In the genomic region with DNA sequence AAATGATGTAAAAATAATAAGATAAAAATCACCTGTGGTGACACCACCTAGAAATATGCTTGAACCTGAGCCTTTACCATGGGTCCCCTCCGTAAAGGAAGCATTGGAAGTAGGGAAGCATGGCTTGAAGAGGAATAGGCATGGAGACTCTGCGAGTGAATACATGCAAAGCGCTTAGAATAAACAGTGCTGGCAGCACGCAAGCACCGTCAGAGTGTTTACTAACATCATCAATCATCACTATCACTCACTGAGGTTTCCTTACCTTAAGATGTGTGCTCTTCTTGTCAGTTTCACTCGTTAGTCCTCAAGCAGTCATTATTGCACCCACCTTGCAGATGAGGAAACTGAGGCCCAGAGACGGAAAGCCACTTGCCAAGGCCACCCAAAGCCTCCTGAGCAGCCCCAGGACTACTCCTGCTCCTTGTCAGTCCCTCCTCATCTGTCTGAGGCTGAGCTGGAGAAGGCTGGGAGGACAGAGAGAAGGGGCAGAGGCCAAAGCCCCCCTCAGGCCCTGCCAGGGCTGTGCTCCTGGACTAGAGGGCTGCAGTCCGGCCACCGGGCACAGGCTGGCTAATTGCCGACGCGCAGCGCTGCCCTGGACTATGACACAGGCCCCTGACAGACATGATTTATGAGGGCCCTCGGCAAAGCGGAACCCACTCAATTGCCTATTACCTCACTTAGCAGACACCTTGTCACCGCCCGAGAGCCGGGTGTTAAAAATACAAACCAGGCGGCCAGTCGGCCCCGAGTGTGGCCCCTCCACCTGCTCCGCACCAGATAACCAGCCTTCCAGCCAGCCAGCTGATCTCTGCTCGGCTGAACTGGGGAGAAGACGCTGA, we compare ENCODE assay signal across 18 cellular contexts.
DNase-seq lines count a peak whose midpoint lies in the region; ATAC-seq, FAIRE-seq and TF ChIP-seq lines count a peak whose summit lies in the region.
"Had no signal": no experiment of that assay in that cellular context is flagged by ENCODE, and none has a peak within 500 bp of the region (broad histone marks: within the 10 kb centered on the region; RNA-seq: fewer than 3 reads in every experiment).

No MANE protein-coding gene starts in this region.

- intact Hi-C loops in K562 (cut with micrococcal nuclease) (no loop called here), upper lobe of right lung (cut with DNase I) (no loop called here)

- in situ Hi-C loops in K562 (cut with MboI): no loop called here

- no peak for FAIRE-seq in K562 (lab: Jason Lieb, UNC)
- FAIRE-seq: H54 had no signal

- WGBS in K562 (ENCODE audit: insufficient coverage, low coverage, missing lambda C conversion rate): 4% methylated on average over 16 of the region's 24 CpGs

- peaks cover 3 to 15% of the 10 kb centered on the region in 2 experiments; a peak in 4 of 5 replicates for H3K27me3 ChIP-seq in K562 (ENCODE audit: control insufficient read depth in 2 of 2, insufficient read depth in 2 of 2, low read length in 2 of 2)
- H3K27me3 ChIP-seq in upper lobe of right lung: peaks cover 6% of the 10 kb centered on the region
- H3K27me3 ChIP-seq: adrenal gland, esophagus muscularis mucosa had no signal

- no peak for TF ChIP-seq CTCF in K562 (IDR thresholded peaks at IDR 0.05 in 2 of 3, conservative IDR thresholded peaks at IDR 0.05 in 1 of 3; ENCODE audit: insufficient read depth in 2 of 3, low read depth in 1 of 3, low read length in 3 of 3)
- TF ChIP-seq CTCF in upper lobe of right lung (IDR thresholded peaks at IDR 0.05): no peak

- H3K79me2 ChIP-seq in K562 (ENCODE audit: control insufficient read depth, insufficient read depth, low read length): no peaks in the 10 kb centered on the region

- no peak overlapping the region for H3K9ac ChIP-seq in K562 (ENCODE audit: insufficient read depth in 1 of 2, low read depth in 2 of 2, low read length in 2 of 2)

- peak; percentile 69 for ATAC-seq in K562
- ATAC-seq in GM18870 (IDR thresholded peaks at IDR 0.05; ENCODE audit: unreplicated experiment): no peak
- ATAC-seq in GM18519 (IDR thresholded peaks at IDR 0.05; ENCODE audit: low FRiP score, unreplicated experiment): no peak
- ATAC-seq in upper lobe of right lung: no peak
- ATAC-seq: activated T-cell treated with anti-CD3 and anti-CD28 coated beads, Interleukin-2, amount 50 U/mL, for 72 hours; stimulated activated memory B cell treated with anti-CD40 and anti-IgM and Interleukin-4, amounts not matched to agents 10 μg/mL and 1 μg/mL and 100 μg/mL, for 72 hours had no signal

- H3K27ac ChIP-seq in K562 (ENCODE audit: extremely low read depth, low read depth, low read length): no peak overlapping the region
- H3K27ac ChIP-seq in upper lobe of right lung: no peak overlapping the region
- H3K27ac ChIP-seq: adrenal gland, esophagus muscularis mucosa, RWPE1 had no signal

- POLR2A ChIA-PET in K562 (lab: Yijun Ruan, JAX): interaction anchor here (0.6 kb wide), 1 partner anchor 120 kb away, joined by 3 read pairs; no protein-coding TSS in a partner anchor

- H3K9me1 ChIP-seq in K562 (ENCODE audit: control insufficient read depth, insufficient read depth, low read length): no peaks in the 10 kb centered on the region

- no peak for TF ChIP-seq EP300 in K562 (IDR thresholded peaks at IDR 0.05; ENCODE audit: low read length)

- DNase-seq in A172 (ENCODE audit: low spot score): peak; percentile 6
- DNase-seq in NCI-H146 (lab: John Stamatoyannopoulos, UW): peak; percentile 48
- DNase-seq in K562 (ENCODE audit: extremely low read depth in 1 of 4, low spot score in 3 of 4): peak in 3 of 4 experiments; percentile 14 to 52 (median 40)
- DNase-seq in kidney glomerular epithelial cell (lab: John Stamatoyannopoulos, UW): peak; percentile 1
- DNase-seq in upper lobe of right lung: no peak
- DNase-seq in midbrain (lab: John Stamatoyannopoulos, UW): no peak
- DNase-seq: activated CD4-positive, alpha-beta T cell treated with anti-CD3 and anti-CD28 coated beads, Interleukin-2, amount 50 U/mL, for 4 hours; activated T-cell treated with anti-CD3 and anti-CD28 coated beads, Interleukin-2, amount 50 U/mL, for 72 hours; adrenal gland; COR-L47; IMR-90; NCI-H1436 had no signal

- H2AFZ ChIP-seq in K562 (ENCODE audit: low read depth, low read length): no peak overlapping the region

- no TSS peak for BruUV-seq in K562 (replicated peaks; lab: Mats Ljungman, UMichigan)

- no peaks in the 10 kb centered on the region for H3K9me3 ChIP-seq in K562 (replicated peaks; ENCODE audit: control insufficient read depth, insufficient read depth, low read depth, low read length)
- H3K9me3 ChIP-seq in upper lobe of right lung: no peaks in the 10 kb centered on the region
- H3K9me3 ChIP-seq: adrenal gland, esophagus muscularis mucosa had no signal

- H3K4me3 ChIP-seq in K562: no peak overlapping the region
- H3K4me3 ChIP-seq in upper lobe of right lung: no peak overlapping the region
- H3K4me3 ChIP-seq: adrenal gland, esophagus muscularis mucosa had no signal

- H3K4me2 ChIP-seq in K562 (ENCODE audit: insufficient read depth, low read length): no peak overlapping the region

- no peaks in the 10 kb centered on the region; the same call in 1 of the 2 replicates for H4K20me1 ChIP-seq in K562 (replicated peaks; ENCODE audit: control insufficient read depth, insufficient read depth, low read length)

- TF ChIP-seq POLR2A in K562 (conservative IDR thresholded peaks at IDR 0.05): no peak

- peaks cover 0 to 9% of the 10 kb centered on the region in 2 experiments; a peak in 2 of 5 replicates for H3K4me1 ChIP-seq in K562 (replicated peaks in 1 of 2; ENCODE audit: control insufficient read depth in 2 of 2, insufficient read depth in 2 of 2, low read length in 2 of 2)
- no peaks in the 10 kb centered on the region for H3K4me1 ChIP-seq in upper lobe of right lung
- H3K4me1 ChIP-seq: adrenal gland had no signal

- no peak for TF ChIP-seq RAD21 in K562 (CRISPR knock-in tag; conservative IDR thresholded peaks at IDR 0.05 in 1 of 2, IDR thresholded peaks at IDR 0.05 in 1 of 2)

- H3K36me3 ChIP-seq in K562 (ENCODE audit: control insufficient read depth, insufficient read depth, low read length): no peaks in the 10 kb centered on the region
- H3K36me3 ChIP-seq in upper lobe of right lung: no peaks in the 10 kb centered on the region
- H3K36me3 ChIP-seq: adrenal gland, esophagus muscularis mucosa had no signal

- CTCF ChIA-PET in K562 (lab: Yijun Ruan, JAX; ENCODE audit: low intra/inter-chr PET ratio): no interaction called here

TF ChIP-seq in K562, 482 proteins besides CTCF, POLR2A, EP300 and RAD21 (continues in another document):
- TF ChIP-seq RBM25 (IDR thresholded peaks at IDR 0.05; ENCODE audit: low read depth, low read length, severe bottlenecking) (peak; percentile 29), CBFA2T3 (IDR thresholded peaks at IDR 0.05) (peak; percentile 75), SPI1 (IDR thresholded peaks at IDR 0.05; ENCODE audit: borderline replicate concordance, low read depth, low read length) (peak; percentile 69; the same call in 1 of the 2 replicates), SMARCA5 (IDR thresholded peaks at IDR 0.05) (no peak), CREB1 (IDR thresholded peaks at IDR 0.05) (no peak), CREB1 (CRISPR knock-in tag; IDR thresholded peaks at IDR 0.05) (0 out of 2 replicates have a peak, but pooled peaks have one; percentile 40), DACH1 (IDR thresholded peaks at IDR 0.05; ENCODE audit: partially characterized antibody) (peak; percentile 26), SMAD4 (CRISPR knock-in tag; conservative IDR thresholded peaks at IDR 0.05) (peak; percentile 80), TEAD4 (IDR thresholded peaks at IDR 0.05; ENCODE audit: low read length) (peak; percentile 29; the same call in 1 of the 2 replicates), TEAD4 (CRISPR knock-in tag; IDR thresholded peaks at IDR 0.05; ENCODE audit: borderline replicate concordance) (no peak), TAL1 (IDR thresholded peaks at IDR 0.05) (peak; percentile 42; the same call in 1 of the 2 replicates), KLF16 (IDR thresholded peaks at IDR 0.05) (0 out of 2 replicates have a peak, but pooled peaks have one; percentile 43), ZBTB1 (CRISPR knock-in tag; IDR thresholded peaks at IDR 0.05; ENCODE audit: borderline replicate concordance, low read depth) (no peak)
- TF ChIP-seq, protein P1, sequence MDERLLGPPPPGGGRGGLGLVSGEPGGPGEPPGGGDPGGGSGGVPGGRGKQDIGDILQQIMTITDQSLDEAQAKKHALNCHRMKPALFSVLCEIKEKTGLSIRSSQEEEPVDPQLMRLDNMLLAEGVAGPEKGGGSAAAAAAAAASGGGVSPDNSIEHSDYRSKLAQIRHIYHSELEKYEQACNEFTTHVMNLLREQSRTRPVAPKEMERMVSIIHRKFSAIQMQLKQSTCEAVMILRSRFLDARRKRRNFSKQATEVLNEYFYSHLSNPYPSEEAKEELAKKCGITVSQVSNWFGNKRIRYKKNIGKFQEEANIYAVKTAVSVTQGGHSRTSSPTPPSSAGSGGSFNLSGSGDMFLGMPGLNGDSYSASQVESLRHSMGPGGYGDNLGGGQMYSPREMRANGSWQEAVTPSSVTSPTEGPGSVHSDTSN (CRISPR knock-in tag; IDR thresholded peaks at IDR 0.05; ENCODE audit: low read depth): peak; percentile 73
- TF ChIP-seq, protein P1 (tag; conservative IDR thresholded peaks at IDR 0.05; ENCODE audit: low read depth): peak; percentile 94
- TF ChIP-seq, protein P2, sequence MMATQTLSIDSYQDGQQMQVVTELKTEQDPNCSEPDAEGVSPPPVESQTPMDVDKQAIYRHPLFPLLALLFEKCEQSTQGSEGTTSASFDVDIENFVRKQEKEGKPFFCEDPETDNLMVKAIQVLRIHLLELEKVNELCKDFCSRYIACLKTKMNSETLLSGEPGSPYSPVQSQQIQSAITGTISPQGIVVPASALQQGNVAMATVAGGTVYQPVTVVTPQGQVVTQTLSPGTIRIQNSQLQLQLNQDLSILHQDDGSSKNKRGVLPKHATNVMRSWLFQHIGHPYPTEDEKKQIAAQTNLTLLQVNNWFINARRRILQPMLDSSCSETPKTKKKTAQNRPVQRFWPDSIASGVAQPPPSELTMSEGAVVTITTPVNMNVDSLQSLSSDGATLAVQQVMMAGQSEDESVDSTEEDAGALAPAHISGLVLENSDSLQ (IDR thresholded peaks at IDR 0.05): peak; percentile 96

Comparison
In these comparisons a context has a peak if more than half of its experiments do, and no peak if none do; other contexts are left out.
1. DNase-seq: peak in A172 (single experiment), NCI-H146 (single experiment), K562 (3 of 4) and kidney glomerular epithelial cell (single experiment); none in upper lobe of right lung (single experiment) and midbrain (single experiment).